Comparison of ENCODE assay signal across 10 cellular contexts in the genomic region with DNA sequence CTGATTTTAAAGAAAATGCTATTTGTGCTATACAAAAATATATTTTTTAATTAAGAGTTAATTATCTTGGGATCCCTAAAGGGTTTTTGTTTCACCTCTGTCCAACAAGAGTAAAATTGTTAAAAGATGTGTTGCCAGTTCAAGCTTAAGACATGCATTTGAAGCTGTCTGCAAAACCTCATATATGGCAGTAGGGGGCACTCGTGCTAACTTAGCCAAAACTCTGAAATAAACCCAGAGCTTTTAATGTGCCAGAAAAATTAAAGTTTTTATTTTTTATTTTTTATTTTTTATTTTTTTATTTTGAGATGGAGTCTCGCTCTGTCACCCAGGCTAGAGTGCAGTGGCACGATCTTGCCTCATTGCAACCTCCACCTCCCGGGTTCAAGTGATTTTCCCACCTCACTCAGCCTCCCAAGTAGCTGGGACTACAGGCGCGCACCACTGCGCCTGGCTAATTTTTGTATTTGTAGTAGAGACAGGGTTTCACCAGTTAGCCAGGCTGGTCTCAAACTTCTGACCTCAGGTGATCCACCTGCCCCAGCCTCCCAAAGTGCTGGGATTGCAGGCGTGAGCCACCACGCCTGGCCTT. TPM values are rescaled to one million over a fixed set of nuclear protein-coding genes. Genes with fewer than 3 reads are reported as not detected.
DNase-seq lines count a peak whose midpoint lies in the region; ATAC-seq, FAIRE-seq and TF ChIP-seq lines count a peak whose summit lies in the region.
"Not testable (repeated sequence)": the region's sequence is repeated elsewhere in the genome, so short reads cannot be mapped to it uniquely, and the experiment has no call there.
"Had no signal": no experiment of that assay in that cellular context is flagged by ENCODE, and none has a peak within 500 bp of the region (broad histone marks: within the 10 kb centered on the region; RNA-seq: fewer than 3 reads in every experiment).

No MANE protein-coding gene starts in this region.

- not testable (repeated sequence) for H2AFZ ChIP-seq in OCI-LY1 (ENCODE audit: low read length); astrocyte (ENCODE audit: low read depth, low read length)

- TF ChIP-seq CTCF in OCI-LY1 (IDR thresholded peaks at IDR 0.05; ENCODE audit: low read length) (peak; percentile 48), astrocyte (IDR thresholded peaks at IDR 0.05; ENCODE audit: insufficient read depth, low read depth, low read length) (peak; percentile 73), fibroblast of villous mesenchyme (IDR thresholded peaks at IDR 0.05; ENCODE audit: insufficient read depth, low read depth, low read length) (peak; percentile 73)

- H3K4me1 Mint-ChIP-seq in astrocyte (ENCODE audit: low read depth, unreplicated experiment): not testable (repeated sequence)

- not testable (repeated sequence) for H3K27me3 ChIP-seq in OCI-LY1 (ENCODE audit: insufficient read depth, low read length); astrocyte (ENCODE audit: insufficient read depth, low read length)

- H3K27ac ChIP-seq in OCI-LY1 (ENCODE audit: low read depth, low read length, poor library complexity, severe bottlenecking); astrocyte (ENCODE audit: low read depth, low read length): not testable (repeated sequence)

- H3K36me3 Mint-ChIP-seq in astrocyte (ENCODE audit: low read depth, unreplicated experiment): not testable (repeated sequence)

- H3K4me2 ChIP-seq in OCI-LY1 (ENCODE audit: low read length); astrocyte (ENCODE audit: low read length): not testable (repeated sequence)

- not testable (repeated sequence) for H3K9ac ChIP-seq in OCI-LY1 (ENCODE audit: low read length); astrocyte (ENCODE audit: low read length)

- not testable (repeated sequence) for H4K20me1 ChIP-seq in OCI-LY1 (ENCODE audit: insufficient read depth, low read length); astrocyte (ENCODE audit: insufficient read depth, low read length)

- not testable (repeated sequence) for H3K4me3 ChIP-seq in OCI-LY1 (ENCODE audit: low read depth, low read length, poor library complexity, severe bottlenecking); astrocyte (ENCODE audit: insufficient read depth, low read depth, low read length); fibroblast of villous mesenchyme (ENCODE audit: low read depth, low read length)

- DNase-seq in ELR (ENCODE audit: low read depth) (peak; percentile 58), HuH-7 (ENCODE audit: low spot score) (peak; percentile 20), astrocyte (ENCODE audit: low read depth) (peak; percentile 32), fibroblast of villous mesenchyme (ENCODE audit: low read depth) (peak; percentile 58), midbrain (lab: John Stamatoyannopoulos, UW) (peak; percentile 57)

- not testable (repeated sequence) for H3K27ac Mint-ChIP-seq in astrocyte (ENCODE audit: unreplicated experiment)

- not testable (repeated sequence) for H3K9me3 Mint-ChIP-seq in astrocyte (ENCODE audit: unreplicated experiment)

- H3K36me3 ChIP-seq in OCI-LY1 (ENCODE audit: insufficient read depth, low read length) (peaks cover 91% of the 10 kb centered on the region), astrocyte (ENCODE audit: insufficient read depth, low read length) (peaks cover 61% of the 10 kb centered on the region)

- not testable (repeated sequence) for H3K9me2 ChIP-seq in OCI-LY1 (ENCODE audit: low read depth, low read length)

- H3F3A ChIP-seq in OCI-LY1 (ENCODE audit: insufficient read depth, low read length): not testable (repeated sequence)

- ATAC-seq in GM21786 (IDR thresholded peaks at IDR 0.05; ENCODE audit: unreplicated experiment): peak; percentile 73

- H3K4me3 Mint-ChIP-seq in astrocyte (ENCODE audit: unreplicated experiment): not testable (repeated sequence)

- not testable (repeated sequence) for H3K27me3 Mint-ChIP-seq in astrocyte (ENCODE audit: low read depth, unreplicated experiment)

- H3K79me2 ChIP-seq in OCI-LY1 (ENCODE audit: insufficient read depth, low read length); astrocyte (ENCODE audit: insufficient read depth, low read length): not testable (repeated sequence)

- not testable (repeated sequence) for H3K9me3 ChIP-seq in OCI-LY1 (ENCODE audit: low read length); astrocyte (ENCODE audit: insufficient read depth, low read depth, low read length)

- not testable (repeated sequence) for H3K4me1 ChIP-seq in OCI-LY1 (ENCODE audit: insufficient read depth, low read length, severe bottlenecking); astrocyte (ENCODE audit: insufficient read depth, low read length)

- FAIRE-seq in astrocyte (lab: Jason Lieb, UNC): not testable (repeated sequence)

RNA-seq across cellular contexts. Expression of gene GHITM, which starts 8.8 kb away (rescaled TPM):
- total RNA-seq in astrocyte (128 and 143 TPM in 2 replicates), fibroblast of villous mesenchyme (177 and 185 TPM in 2 replicates)

RNA-seq across cellular contexts. Expression of gene GPR15LG, which starts 25.5 kb away (rescaled TPM):
- not detected in 2 replicates for total RNA-seq in astrocyte
- total RNA-seq in fibroblast of villous mesenchyme: not detected in 2 replicates
- total RNA-seq: activated T-cell treated with anti-CD3 and anti-CD28 coated beads, Interleukin-2, amount 50 U/mL, for 4 hours; SJSA1; skeletal muscle tissue had no signal

RNA-seq across cellular contexts. Expression of gene CDHR1, which starts 46.2 kb away (rescaled TPM):
- total RNA-seq in astrocyte (0.41 and 0.75 TPM in 2 replicates), fibroblast of villous mesenchyme (under 0.01 and 0.43 TPM in 2 replicates)
